In the genomic region with DNA sequence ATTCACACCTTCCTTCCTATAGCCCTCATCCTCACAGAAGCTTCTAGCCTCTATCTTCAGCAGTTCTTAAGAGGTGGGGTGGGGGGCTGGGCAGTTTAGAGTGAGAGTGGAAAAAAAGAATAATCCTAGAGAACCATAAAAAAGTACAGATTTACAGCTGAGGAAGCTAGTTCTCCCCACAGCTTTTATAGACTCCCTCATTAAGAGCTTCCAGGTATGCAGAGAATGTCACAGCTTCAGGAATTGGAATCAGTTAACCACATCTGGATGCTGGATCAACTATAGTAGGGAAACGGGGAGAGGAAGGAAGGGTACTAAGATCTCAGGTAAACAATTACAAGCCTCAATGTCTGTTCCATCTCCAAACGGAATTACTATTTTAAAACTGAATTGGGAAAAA, we compare ENCODE assay signal across 19 cellular contexts. TPM values are rescaled to one million over a fixed set of nuclear protein-coding genes. Genes with fewer than 3 reads are reported as not detected.
DNase-seq lines count a peak whose midpoint lies in the region; ATAC-seq and TF ChIP-seq lines count a peak whose summit lies in the region.
"Had no signal": no experiment of that assay in that cellular context is flagged by ENCODE, and none has a peak within 500 bp of the region (broad histone marks: within the 10 kb centered on the region; RNA-seq: fewer than 3 reads in every experiment).

No MANE protein-coding gene starts in this region.

- peaks cover 79% of the 10 kb centered on the region for H4K20me1 ChIP-seq in neural progenitor cell (ENCODE audit: low read depth)

- H3K36me3 Mint-ChIP-seq in activated CD8-positive, alpha-beta T cell treated with anti-CD3 and anti-CD28 coated beads for 36 hours (ENCODE audit: low read depth), result peaks cover 39% of the 10 kb centered on the region
- H3K36me3 Mint-ChIP-seq in activated CD8-positive, alpha-beta T cell treated with anti-CD3 and anti-CD28 coated beads, Interleukin-2, amount 10 ng/mL, durations not matched to agents 7 days and 5 days (ENCODE audit: low read depth), result peaks cover 67% of the 10 kb centered on the region
- H3K36me3 Mint-ChIP-seq in T-helper 17 cell (ENCODE audit: low read depth) (peaks cover 3% of the 10 kb centered on the region), neural progenitor cell (peaks cover 55% of the 10 kb centered on the region)

- no peaks in the 10 kb centered on the region for H3K9me3 Mint-ChIP-seq in activated CD8-positive, alpha-beta T cell treated with anti-CD3 and anti-CD28 coated beads for 36 hours
- no peaks in the 10 kb centered on the region for H3K9me3 Mint-ChIP-seq in activated CD8-positive, alpha-beta T cell treated with anti-CD3 and anti-CD28 coated beads, Interleukin-2, amount 10 ng/mL, durations not matched to agents 7 days and 5 days (ENCODE audit: insufficient read depth)
- H3K9me3 Mint-ChIP-seq in neural progenitor cell, result peaks cover 2% of the 10 kb centered on the region

- H3K36me3 ChIP-seq in neural progenitor cell, result peaks cover 34% of the 10 kb centered on the region

- no peaks in the 10 kb centered on the region for H3K27me3 Mint-ChIP-seq in activated CD8-positive, alpha-beta T cell treated with anti-CD3 and anti-CD28 coated beads for 36 hours
- no peaks in the 10 kb centered on the region for H3K27me3 Mint-ChIP-seq in activated CD8-positive, alpha-beta T cell treated with anti-CD3 and anti-CD28 coated beads, Interleukin-2, amount 10 ng/mL, durations not matched to agents 7 days and 5 days (ENCODE audit: low read depth)
- H3K27me3 Mint-ChIP-seq in T-helper 17 cell (no peaks in the 10 kb centered on the region), neural progenitor cell (ENCODE audit: insufficient read depth, low read depth) (peaks cover 8% of the 10 kb centered on the region)

- peaks cover 36% of the 10 kb centered on the region for H3K4me1 ChIP-seq in neural progenitor cell
- H3K4me1 ChIP-seq: lower lobe of right lung had no signal

- no peak for TF ChIP-seq CTCF in activated CD8-positive, alpha-beta T cell treated with anti-CD3 and anti-CD28 coated beads for 36 hours (IDR thresholded peaks at IDR 0.05)
- no peak for TF ChIP-seq CTCF in fibroblast of villous mesenchyme (IDR thresholded peaks at IDR 0.05; ENCODE audit: insufficient read depth, low read depth, low read length)
- TF ChIP-seq CTCF in neural progenitor cell (IDR thresholded peaks at IDR 0.05), result no peak
- TF ChIP-seq CTCF in dorsolateral prefrontal cortex (IDR thresholded peaks at IDR 0.05 in 54 of 56, conservative IDR thresholded peaks at IDR 0.05 in 2 of 56; ENCODE audit: low read depth in 1 of 56, partially characterized antibody in 56 of 56), result no peak

- peaks cover 78% of the 10 kb centered on the region for H3F3A ChIP-seq in neural progenitor cell (ENCODE audit: low read depth)

- no peak overlapping the region for H3K9ac ChIP-seq in neural progenitor cell

- POLR2A ChIA-PET in activated CD8-positive, alpha-beta T cell treated with anti-CD3 and anti-CD28 coated beads for 36 hours (lab: Charles Lee), result interaction anchor here (0.7 to 1.7 kb wide), 3 partner anchors 11 to 17 kb away, joined by 3 to 6 read pairs (median 3); no protein-coding TSS in a partner anchor
- POLR2A ChIA-PET in activated CD8-positive, alpha-beta T cell treated with anti-CD3 and anti-CD28 coated beads, Interleukin-2, amount 10 ng/mL, durations not matched to agents 7 days and 5 days (lab: Charles Lee), result interaction anchor here (0.6 kb wide), 1 partner anchor 17 kb away, joined by 3 read pairs; no protein-coding TSS in a partner anchor

- H3K4me2 ChIP-seq in neural progenitor cell, result no peak overlapping the region

- intact Hi-C loops in activated CD8-positive, alpha-beta T cell treated with anti-CD3 and anti-CD28 coated beads for 36 hours (cut with micrococcal nuclease), result no loop called here
- intact Hi-C loops in dorsolateral prefrontal cortex (cut with DNase I), result no loop called here

- H3K27me3 ChIP-seq in neural progenitor cell, result no peaks in the 10 kb centered on the region
- H3K27me3 ChIP-seq in dorsolateral prefrontal cortex, result no peaks in the 10 kb centered on the region

- peaks cover 7% of the 10 kb centered on the region for H3K4me1 Mint-ChIP-seq in activated CD8-positive, alpha-beta T cell treated with anti-CD3 and anti-CD28 coated beads for 36 hours (ENCODE audit: low read depth)
- H3K4me1 Mint-ChIP-seq in activated CD8-positive, alpha-beta T cell treated with anti-CD3 and anti-CD28 coated beads, Interleukin-2, amount 10 ng/mL, durations not matched to agents 7 days and 5 days (ENCODE audit: low read depth), result no peaks in the 10 kb centered on the region
- H3K4me1 Mint-ChIP-seq in T-helper 17 cell, result peaks cover 12% of the 10 kb centered on the region
- H3K4me1 Mint-ChIP-seq in neural progenitor cell, result peaks cover 17% of the 10 kb centered on the region

- CTCF ChIA-PET in activated CD8-positive, alpha-beta T cell treated with anti-CD3 and anti-CD28 coated beads for 36 hours (lab: Charles Lee), result interaction anchor here (0.7 to 8.0 kb wide), 5 partner anchors 12 to 325 kb away, joined by 3 to 66 read pairs (median 4); a partner anchor contains a TSS
- CTCF ChIA-PET in activated CD8-positive, alpha-beta T cell treated with anti-CD3 and anti-CD28 coated beads, Interleukin-2, amount 10 ng/mL, durations not matched to agents 7 days and 5 days (lab: Charles Lee), result interaction anchor here (1.1 to 2.6 kb wide), 3 partner anchors 13 to 240 kb away, joined by 3 to 22 read pairs (median 5); no protein-coding TSS in a partner anchor

- H3K27ac ChIP-seq in neural progenitor cell, result peak overlapping the region; percentile 57
- peak overlapping the region in 1 of 59 donors; percentile 6 for H3K27ac ChIP-seq in dorsolateral prefrontal cortex
- H3K27ac ChIP-seq: C4-2B, lower lobe of right lung had no signal

- no peak overlapping the region for H2AFZ ChIP-seq in neural progenitor cell (replicated peaks)

- peak overlapping the region; percentile 68 for H3K27ac Mint-ChIP-seq in activated CD8-positive, alpha-beta T cell treated with anti-CD3 and anti-CD28 coated beads for 36 hours
- H3K27ac Mint-ChIP-seq in activated CD8-positive, alpha-beta T cell treated with anti-CD3 and anti-CD28 coated beads, Interleukin-2, amount 10 ng/mL, durations not matched to agents 7 days and 5 days, result no peak overlapping the region
- H3K27ac Mint-ChIP-seq in T-helper 17 cell, result peak overlapping the region; percentile 77
- no peak overlapping the region for H3K27ac Mint-ChIP-seq in neural progenitor cell

- peaks cover 12% of the 10 kb centered on the region for H3K79me2 ChIP-seq in neural progenitor cell (ENCODE audit: low read depth)

- H3K9me3 ChIP-seq in T-helper 17 cell (ENCODE audit: control insufficient read depth, low read length, poor library complexity, severe bottlenecking), result no peaks in the 10 kb centered on the region
- H3K9me3 ChIP-seq in neural progenitor cell (ENCODE audit: low read depth), result no peaks in the 10 kb centered on the region
- H3K9me3 ChIP-seq: lower lobe of right lung had no signal

- no peak for DNase-seq in activated CD8-positive, alpha-beta T cell treated with anti-CD3 and anti-CD28 coated beads for 36 hours
- no peak for DNase-seq in activated CD8-positive, alpha-beta T cell treated with anti-CD3 and anti-CD28 coated beads, Interleukin-2, amount 10 ng/mL, durations not matched to agents 7 days and 5 days
- DNase-seq in T-helper 17 cell, result no peak
- DNase-seq in fibroblast of villous mesenchyme (ENCODE audit: low read depth), result peak; percentile 59
- no peak for DNase-seq in neural progenitor cell (ENCODE audit: low spot score)
- DNase-seq in dorsolateral prefrontal cortex, result no peak
- no peak for DNase-seq in NCI-H1417 (lab: John Stamatoyannopoulos, UW)
- DNase-seq: activated CD8-positive, alpha-beta memory T cell treated with anti-CD3 and anti-CD28 coated beads for 24 hours; anterior cingulate cortex; HCEC 1CT; islet precursor cell; lower lobe of right lung; NCI-H1417 treated with DMSO at 0.1 percent for 48 hours; NCI-H526; small intestine; stimulated activated CD4-positive, alpha-beta T cell treated with anti-CD3 and anti-CD28 coated beads, Interleukin-4, amount 100 ng/mL, for 1 hour; SW 1271 had no signal

- ATAC-seq in activated CD8-positive, alpha-beta T cell treated with anti-CD3 and anti-CD28 coated beads for 36 hours, result no peak
- ATAC-seq in activated CD8-positive, alpha-beta T cell treated with anti-CD3 and anti-CD28 coated beads, Interleukin-2, amount 10 ng/mL, durations not matched to agents 7 days and 5 days, result no peak
- ATAC-seq in T-helper 17 cell, result no peak
- no peak for ATAC-seq in GM18870 (IDR thresholded peaks at IDR 0.05; ENCODE audit: unreplicated experiment)
- ATAC-seq: lower lobe of right lung had no signal

- no peak overlapping the region for H3K4me3 Mint-ChIP-seq in activated CD8-positive, alpha-beta T cell treated with anti-CD3 and anti-CD28 coated beads for 36 hours
- H3K4me3 Mint-ChIP-seq in activated CD8-positive, alpha-beta T cell treated with anti-CD3 and anti-CD28 coated beads, Interleukin-2, amount 10 ng/mL, durations not matched to agents 7 days and 5 days, result no peak overlapping the region
- H3K4me3 Mint-ChIP-seq in T-helper 17 cell, result no peak overlapping the region
- no peak overlapping the region for H3K4me3 Mint-ChIP-seq in neural progenitor cell

- H3K4me3 ChIP-seq in fibroblast of villous mesenchyme (ENCODE audit: low read depth, low read length) (no peak overlapping the region), neural progenitor cell (no peak overlapping the region), dorsolateral prefrontal cortex (no peak overlapping the region)
- H3K4me3 ChIP-seq: lower lobe of right lung had no signal

RNA-seq across cellular contexts. Expression of a gene that starts 12.3 kb away (rescaled TPM):
- total RNA-seq in activated CD8-positive, alpha-beta T cell treated with anti-CD3 and anti-CD28 coated beads for 36 hours, result 1 to 10 TPM; 7.4 to 9.3 TPM
- 10 to 100 TPM; 12.4 to 13.9 TPM for total RNA-seq in activated CD8-positive, alpha-beta T cell treated with anti-CD3 and anti-CD28 coated beads, Interleukin-2, amount 10 ng/mL, durations not matched to agents 7 days and 5 days
- total RNA-seq in T-helper 17 cell (1 to 10 TPM; 6.7 to 9.5 TPM), fibroblast of villous mesenchyme (3.9 and 6.5 TPM in 2 replicates), neural progenitor cell (ENCODE audit: low replicate concordance) (9.1 and 21.9 TPM in 2 replicates), dorsolateral prefrontal cortex (10 to 100 TPM; 11.9 to 63.8 (median 21.4) TPM)

RNA-seq across cellular contexts. Expression of a gene that starts 26.4 kb away (rescaled TPM):
- total RNA-seq in activated CD8-positive, alpha-beta T cell treated with anti-CD3 and anti-CD28 coated beads for 36 hours, result 100 to 1,000 TPM in 1 of 2 experiments, 10 to 100 TPM in 1; 99.6 to 101 TPM
- 100 to 1,000 TPM; 203 to 206 TPM for total RNA-seq in activated CD8-positive, alpha-beta T cell treated with anti-CD3 and anti-CD28 coated beads, Interleukin-2, amount 10 ng/mL, durations not matched to agents 7 days and 5 days
- total RNA-seq in T-helper 17 cell, result 10 to 100 TPM; 83.3 to 83.9 TPM
- total RNA-seq in fibroblast of villous mesenchyme, result 2,280 and 2,284 TPM in 2 replicates
- 257 and 305 TPM in 2 replicates for total RNA-seq in neural progenitor cell (ENCODE audit: low replicate concordance)
- total RNA-seq in dorsolateral prefrontal cortex, result 100 to 1,000 TPM; 216 to 509 (median 301) TPM

RNA-seq across cellular contexts. Expression of a gene that starts 35.1 kb away (rescaled TPM):
- 1 to 10 TPM; 5.3 to 6.8 TPM for total RNA-seq in activated CD8-positive, alpha-beta T cell treated with anti-CD3 and anti-CD28 coated beads for 36 hours
- total RNA-seq in activated CD8-positive, alpha-beta T cell treated with anti-CD3 and anti-CD28 coated beads, Interleukin-2, amount 10 ng/mL, durations not matched to agents 7 days and 5 days, result 10 to 100 TPM; 12.0 to 12.1 TPM
- 10 to 100 TPM; 12.9 to 13.8 TPM for total RNA-seq in T-helper 17 cell
- 3.9 and 6.0 TPM in 2 replicates for total RNA-seq in fibroblast of villous mesenchyme
- total RNA-seq in neural progenitor cell (ENCODE audit: low replicate concordance), result 3.0 and 14.6 TPM in 2 replicates
- 10 to 100 TPM in 45 of 120 experiments, 1 to 10 TPM in 75; 3.2 to 19.4 (median 9.0) TPM for total RNA-seq in dorsolateral prefrontal cortex

RNA-seq across cellular contexts. Expression of a gene that starts 39.4 kb away (rescaled TPM):
- 10 to 100 TPM; 79.0 to 84.6 TPM for total RNA-seq in activated CD8-positive, alpha-beta T cell treated with anti-CD3 and anti-CD28 coated beads for 36 hours
- 100 to 1,000 TPM; 156 to 158 TPM for total RNA-seq in activated CD8-positive, alpha-beta T cell treated with anti-CD3 and anti-CD28 coated beads, Interleukin-2, amount 10 ng/mL, durations not matched to agents 7 days and 5 days
- 10 to 100 TPM; 41.1 to 42.0 TPM for total RNA-seq in T-helper 17 cell
- total RNA-seq in fibroblast of villous mesenchyme, result 36.3 and 54.4 TPM in 2 replicates
- total RNA-seq in neural progenitor cell (ENCODE audit: low replicate concordance), result 48.1 and 92.5 TPM in 2 replicates
- 100 to 1,000 TPM in 89 of 120 experiments, 10 to 100 TPM in 31; 73.5 to 149 (median 111) TPM for total RNA-seq in dorsolateral prefrontal cortex

RNA-seq across cellular contexts. Expression of a gene that starts 47.5 kb away (rescaled TPM):
- 1 to 10 TPM; 4.3 to 4.8 TPM for total RNA-seq in activated CD8-positive, alpha-beta T cell treated with anti-CD3 and anti-CD28 coated beads for 36 hours
- 1 to 10 TPM; 2.0 to 4.2 TPM for total RNA-seq in activated CD8-positive, alpha-beta T cell treated with anti-CD3 and anti-CD28 coated beads, Interleukin-2, amount 10 ng/mL, durations not matched to agents 7 days and 5 days
- total RNA-seq in T-helper 17 cell, result 1 to 10 TPM in 1 of 2 donors, under 1 TPM in 1; 0.70 to 1.4 TPM
- total RNA-seq in fibroblast of villous mesenchyme, result 1.3 TPM in 2 replicates
- total RNA-seq in neural progenitor cell (ENCODE audit: low replicate concordance), result 43.4 and 75.2 TPM in 2 replicates
- total RNA-seq in dorsolateral prefrontal cortex, result 100 to 1,000 TPM in 38 of 120 experiments, 10 to 100 TPM in 82; 47.1 to 183 (median 85.5) TPM

Comparison
In these comparisons a context has a peak if more than half of its experiments do, and no peak if none do; other contexts are left out.
1. H3K27ac Mint-ChIP-seq: peak in activated CD8-positive, alpha-beta T cell treated with anti-CD3 and anti-CD28 coated beads for 36 hours (single experiment) and T-helper 17 cell (single experiment); none in activated CD8-positive, alpha-beta T cell treated with anti-CD3 and anti-CD28 coated beads, Interleukin-2, amount 10 ng/mL, durations not matched to agents 7 days and 5 days (single experiment) and neural progenitor cell (single experiment).